In the genomic region with DNA sequence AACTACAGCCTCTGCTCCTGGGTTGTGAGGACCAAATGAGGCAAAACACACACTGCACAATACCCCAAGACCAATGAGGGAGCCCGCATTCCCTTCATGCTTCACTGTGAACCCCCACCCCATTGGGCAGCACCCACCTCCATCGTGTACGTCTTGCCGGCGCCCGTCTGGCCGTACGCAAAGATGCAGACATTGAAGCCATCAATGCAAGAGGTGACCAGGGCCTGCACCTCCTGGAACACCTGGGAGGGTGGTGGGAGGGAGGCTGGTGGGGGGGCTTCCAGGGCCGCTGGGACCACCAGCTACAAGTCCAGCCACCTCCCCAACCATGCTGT, we compare ENCODE assay signal across 1 cellular context.
TF ChIP-seq lines count a peak whose summit lies in the region.

No MANE protein-coding gene starts in this region.

TF ChIP-seq in H1, 55 proteins besides CTCF, POLR2A, EP300 and RAD21:
- TF ChIP-seq EGR1 (IDR thresholded peaks at IDR 0.05; ENCODE audit: borderline replicate concordance, low read depth, low read length) (no peak), NRF1 (IDR thresholded peaks at IDR 0.05; ENCODE audit: low read depth, low read length) (no peak), POU5F1 (IDR thresholded peaks at IDR 0.05; ENCODE audit: low read depth, low read length) (no peak), ASH2L (IDR thresholded peaks at IDR 0.05; ENCODE audit: low read length) (no peak), RBBP5 (IDR thresholded peaks at IDR 0.05; ENCODE audit: borderline replicate concordance, low read depth, low read length) (no peak), SIX5 (IDR thresholded peaks at IDR 0.05; ENCODE audit: low read depth, low read length) (no peak), YY1 (IDR thresholded peaks at IDR 0.05; ENCODE audit: low read depth, low read length) (no peak), BCL11A (IDR thresholded peaks at IDR 0.05; ENCODE audit: low read depth in 2 of 2, low read length in 2 of 2) (no peak), POLR2AphosphoS5 (IDR thresholded peaks at IDR 0.05; ENCODE audit: low read depth, low read length) (no peak), SP2 (IDR thresholded peaks at IDR 0.05; ENCODE audit: low read length) (no peak), FOSL1 (IDR thresholded peaks at IDR 0.05; ENCODE audit: insufficient read depth, low read depth, low read length) (no peak), ZNF274 (IDR thresholded peaks at IDR 0.05; ENCODE audit: borderline replicate concordance, extremely low read depth, low read length) (no peak), PHF8 (conservative IDR thresholded peaks at IDR 0.05; ENCODE audit: low read depth, low read length) (no peak), KDM5A (IDR thresholded peaks at IDR 0.05; ENCODE audit: low read length) (no peak), HDAC2 (IDR thresholded peaks at IDR 0.05; ENCODE audit: borderline replicate concordance in 1 of 2, low read depth in 2 of 2, low read length in 2 of 2) (no peak), SRF (IDR thresholded peaks at IDR 0.05; ENCODE audit: low read depth, low read length) (no peak)
- TF ChIP-seq, protein P1, sequence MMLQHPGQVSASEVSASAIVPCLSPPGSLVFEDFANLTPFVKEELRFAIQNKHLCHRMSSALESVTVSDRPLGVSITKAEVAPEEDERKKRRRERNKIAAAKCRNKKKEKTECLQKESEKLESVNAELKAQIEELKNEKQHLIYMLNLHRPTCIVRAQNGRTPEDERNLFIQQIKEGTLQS (IDR thresholded peaks at IDR 0.05; ENCODE audit: insufficient read depth, low read depth, low read length), result no peak
- TF ChIP-seq, protein P2, sequence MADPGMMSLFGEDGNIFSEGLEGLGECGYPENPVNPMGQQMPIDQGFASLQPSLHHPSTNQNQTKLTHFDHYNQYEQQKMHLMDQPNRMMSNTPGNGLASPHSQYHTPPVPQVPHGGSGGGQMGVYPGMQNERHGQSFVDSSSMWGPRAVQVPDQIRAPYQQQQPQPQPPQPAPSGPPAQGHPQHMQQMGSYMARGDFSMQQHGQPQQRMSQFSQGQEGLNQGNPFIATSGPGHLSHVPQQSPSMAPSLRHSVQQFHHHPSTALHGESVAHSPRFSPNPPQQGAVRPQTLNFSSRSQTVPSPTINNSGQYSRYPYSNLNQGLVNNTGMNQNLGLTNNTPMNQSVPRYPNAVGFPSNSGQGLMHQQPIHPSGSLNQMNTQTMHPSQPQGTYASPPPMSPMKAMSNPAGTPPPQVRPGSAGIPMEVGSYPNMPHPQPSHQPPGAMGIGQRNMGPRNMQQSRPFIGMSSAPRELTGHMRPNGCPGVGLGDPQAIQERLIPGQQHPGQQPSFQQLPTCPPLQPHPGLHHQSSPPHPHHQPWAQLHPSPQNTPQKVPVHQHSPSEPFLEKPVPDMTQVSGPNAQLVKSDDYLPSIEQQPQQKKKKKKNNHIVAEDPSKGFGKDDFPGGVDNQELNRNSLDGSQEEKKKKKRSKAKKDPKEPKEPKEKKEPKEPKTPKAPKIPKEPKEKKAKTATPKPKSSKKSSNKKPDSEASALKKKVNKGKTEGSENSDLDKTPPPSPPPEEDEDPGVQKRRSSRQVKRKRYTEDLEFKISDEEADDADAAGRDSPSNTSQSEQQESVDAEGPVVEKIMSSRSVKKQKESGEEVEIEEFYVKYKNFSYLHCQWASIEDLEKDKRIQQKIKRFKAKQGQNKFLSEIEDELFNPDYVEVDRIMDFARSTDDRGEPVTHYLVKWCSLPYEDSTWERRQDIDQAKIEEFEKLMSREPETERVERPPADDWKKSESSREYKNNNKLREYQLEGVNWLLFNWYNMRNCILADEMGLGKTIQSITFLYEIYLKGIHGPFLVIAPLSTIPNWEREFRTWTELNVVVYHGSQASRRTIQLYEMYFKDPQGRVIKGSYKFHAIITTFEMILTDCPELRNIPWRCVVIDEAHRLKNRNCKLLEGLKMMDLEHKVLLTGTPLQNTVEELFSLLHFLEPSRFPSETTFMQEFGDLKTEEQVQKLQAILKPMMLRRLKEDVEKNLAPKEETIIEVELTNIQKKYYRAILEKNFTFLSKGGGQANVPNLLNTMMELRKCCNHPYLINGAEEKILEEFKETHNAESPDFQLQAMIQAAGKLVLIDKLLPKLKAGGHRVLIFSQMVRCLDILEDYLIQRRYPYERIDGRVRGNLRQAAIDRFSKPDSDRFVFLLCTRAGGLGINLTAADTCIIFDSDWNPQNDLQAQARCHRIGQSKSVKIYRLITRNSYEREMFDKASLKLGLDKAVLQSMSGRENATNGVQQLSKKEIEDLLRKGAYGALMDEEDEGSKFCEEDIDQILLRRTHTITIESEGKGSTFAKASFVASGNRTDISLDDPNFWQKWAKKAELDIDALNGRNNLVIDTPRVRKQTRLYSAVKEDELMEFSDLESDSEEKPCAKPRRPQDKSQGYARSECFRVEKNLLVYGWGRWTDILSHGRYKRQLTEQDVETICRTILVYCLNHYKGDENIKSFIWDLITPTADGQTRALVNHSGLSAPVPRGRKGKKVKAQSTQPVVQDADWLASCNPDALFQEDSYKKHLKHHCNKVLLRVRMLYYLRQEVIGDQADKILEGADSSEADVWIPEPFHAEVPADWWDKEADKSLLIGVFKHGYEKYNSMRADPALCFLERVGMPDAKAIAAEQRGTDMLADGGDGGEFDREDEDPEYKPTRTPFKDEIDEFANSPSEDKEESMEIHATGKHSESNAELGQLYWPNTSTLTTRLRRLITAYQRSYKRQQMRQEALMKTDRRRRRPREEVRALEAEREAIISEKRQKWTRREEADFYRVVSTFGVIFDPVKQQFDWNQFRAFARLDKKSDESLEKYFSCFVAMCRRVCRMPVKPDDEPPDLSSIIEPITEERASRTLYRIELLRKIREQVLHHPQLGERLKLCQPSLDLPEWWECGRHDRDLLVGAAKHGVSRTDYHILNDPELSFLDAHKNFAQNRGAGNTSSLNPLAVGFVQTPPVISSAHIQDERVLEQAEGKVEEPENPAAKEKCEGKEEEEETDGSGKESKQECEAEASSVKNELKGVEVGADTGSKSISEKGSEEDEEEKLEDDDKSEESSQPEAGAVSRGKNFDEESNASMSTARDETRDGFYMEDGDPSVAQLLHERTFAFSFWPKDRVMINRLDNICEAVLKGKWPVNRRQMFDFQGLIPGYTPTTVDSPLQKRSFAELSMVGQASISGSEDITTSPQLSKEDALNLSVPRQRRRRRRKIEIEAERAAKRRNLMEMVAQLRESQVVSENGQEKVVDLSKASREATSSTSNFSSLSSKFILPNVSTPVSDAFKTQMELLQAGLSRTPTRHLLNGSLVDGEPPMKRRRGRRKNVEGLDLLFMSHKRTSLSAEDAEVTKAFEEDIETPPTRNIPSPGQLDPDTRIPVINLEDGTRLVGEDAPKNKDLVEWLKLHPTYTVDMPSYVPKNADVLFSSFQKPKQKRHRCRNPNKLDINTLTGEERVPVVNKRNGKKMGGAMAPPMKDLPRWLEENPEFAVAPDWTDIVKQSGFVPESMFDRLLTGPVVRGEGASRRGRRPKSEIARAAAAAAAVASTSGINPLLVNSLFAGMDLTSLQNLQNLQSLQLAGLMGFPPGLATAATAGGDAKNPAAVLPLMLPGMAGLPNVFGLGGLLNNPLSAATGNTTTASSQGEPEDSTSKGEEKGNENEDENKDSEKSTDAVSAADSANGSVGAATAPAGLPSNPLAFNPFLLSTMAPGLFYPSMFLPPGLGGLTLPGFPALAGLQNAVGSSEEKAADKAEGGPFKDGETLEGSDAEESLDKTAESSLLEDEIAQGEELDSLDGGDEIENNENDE (IDR thresholded peaks at IDR 0.05; ENCODE audit: insufficient replicate concordance, low read length), result no peak
